1 cellular context compared by ENCODE assay signal in genomic region chr22:42608481-42609361, GRCh38.
TF ChIP-seq lines count a peak whose summit lies in the region.

No MANE protein-coding gene starts in this region.

TF ChIP-seq in endothelial cell of umbilical vein, 7 proteins besides CTCF, POLR2A, EP300 and RAD21:
- TF ChIP-seq JUN (IDR thresholded peaks at IDR 0.05; ENCODE audit: borderline replicate concordance, insufficient read depth, insufficient read length, low read depth) (no peak), MYC (IDR thresholded peaks at IDR 0.05; ENCODE audit: low read depth, low read length) (no peak), EZH2 (IDR thresholded peaks at IDR 0.05; ENCODE audit: borderline replicate concordance, low read depth, low read length, severe bottlenecking) (no peak), FOS (IDR thresholded peaks at IDR 0.05; ENCODE audit: borderline replicate concordance, insufficient read depth, low read length) (no peak), MAX (IDR thresholded peaks at IDR 0.05; ENCODE audit: insufficient read depth, insufficient read length) (no peak), POLR2AphosphoS5 (IDR thresholded peaks at IDR 0.05; ENCODE audit: insufficient read depth, low read depth, low read length) (no peak), GATA2 (IDR thresholded peaks at IDR 0.05; ENCODE audit: insufficient read depth, insufficient read length, low read depth, low read length) (no peak)
